ENCODE assay signal across 25 cellular contexts in genomic region chr11:4154503-4154902, GRCh38.
"Had no signal": no experiment of that assay in that cellular context is flagged by ENCODE, and none has a peak within 500 bp of the region (broad histone marks: within the 10 kb centered on the region; RNA-seq: fewer than 3 reads in every experiment).

No MANE protein-coding gene starts in this region.

- H3K27ac Mint-ChIP-seq: activated B cell treated with CpG ODN at 0.5 μM for 24 hours; activated CD4-positive, alpha-beta memory T cell treated with anti-CD3 and anti-CD28 coated beads for 36 hours; activated CD8-positive, alpha-beta memory T cell treated with anti-CD3 and anti-CD28 coated beads, Interleukin-2, amount 10 ng/mL, durations not matched to agents 7 days and 5 days; activated CD8-positive, alpha-beta T cell treated with anti-CD3 and anti-CD28 coated beads, Interleukin-2, amount 10 ng/mL, durations not matched to agents 7 days and 5 days; activated naive CD4-positive, alpha-beta T cell treated with anti-CD3 and anti-CD28 coated beads, Interleukin-2, amount 10 ng/mL, durations not matched to agents 7 days and 5 days; activated naive CD4-positive, alpha-beta T cell treated with anti-CD3 and anti-CD28 coated beads, Interleukin-2, amount 50 U/mL, for 72 hours; activated naive CD8-positive, alpha-beta T cell treated with anti-CD3 and anti-CD28 coated beads, Interleukin-2, amount 10 ng/mL, durations not matched to agents 7 days and 5 days; activated T-cell treated with anti-CD3 and anti-CD28 coated beads, Interleukin-2, amount 50 U/mL, for 72 hours; endodermal cell had no signal

- H3K27me3 Mint-ChIP-seq: activated B cell treated with CpG ODN at 0.5 μM for 24 hours; activated CD4-positive, alpha-beta memory T cell treated with anti-CD3 and anti-CD28 coated beads for 36 hours; activated naive CD4-positive, alpha-beta T cell treated with anti-CD3 and anti-CD28 coated beads, Interleukin-2, amount 10 ng/mL, durations not matched to agents 7 days and 5 days; activated naive CD8-positive, alpha-beta T cell treated with anti-CD3 and anti-CD28 coated beads, Interleukin-2, amount 10 ng/mL, durations not matched to agents 7 days and 5 days had no signal

- H3K27me3 ChIP-seq: body of pancreas, cardiac muscle cell, colonic mucosa had no signal

- DNase-seq: activated B cell treated with CpG ODN at 0.5 μM for 24 hours; activated CD4-positive, alpha-beta memory T cell treated with anti-CD3 and anti-CD28 coated beads for 36 hours; activated CD4-positive, alpha-beta T cell treated with anti-CD3 and anti-CD28 coated beads for 48 hours; activated CD8-positive, alpha-beta memory T cell treated with anti-CD3 and anti-CD28 coated beads, Interleukin-2, amount 10 ng/mL, durations not matched to agents 7 days and 5 days; activated CD8-positive, alpha-beta memory T cell treated with anti-CD3 and anti-CD28 coated beads, Interleukin-2, amount 50 U/mL, for 4 hours; activated CD8-positive, alpha-beta T cell treated with anti-CD3 and anti-CD28 coated beads, Interleukin-2, amount 10 ng/mL, durations not matched to agents 7 days and 5 days; activated gamma-delta T cell; activated naive CD4-positive, alpha-beta T cell; activated naive CD4-positive, alpha-beta T cell treated with anti-CD3 and anti-CD28 coated beads, Interleukin-2, amount 10 ng/mL, durations not matched to agents 7 days and 5 days; activated naive CD8-positive, alpha-beta T cell treated with anti-CD3 and anti-CD28 coated beads, Interleukin-2, amount 10 ng/mL, durations not matched to agents 7 days and 5 days; activated T-cell treated with anti-CD3 and anti-CD28 coated beads, Interleukin-2, amount 50 U/mL, for 1 hour; activated T-cell treated with anti-CD3 and anti-CD28 coated beads, Interleukin-2, amount 50 U/mL, for 72 hours; body of pancreas; central memory CD4-positive, alpha-beta T cell; cerebellar nuclear complex; colonic mucosa; effector memory CD4-positive, alpha-beta T cell; endodermal cell; foreskin fibroblast; head of caudate nucleus; T-helper 2 cell had no signal

- H3K36me3 ChIP-seq: cardiac muscle cell, colonic mucosa had no signal

- H3K36me3 Mint-ChIP-seq: activated CD4-positive, alpha-beta memory T cell treated with anti-CD3 and anti-CD28 coated beads for 36 hours; activated CD8-positive, alpha-beta memory T cell treated with anti-CD3 and anti-CD28 coated beads, Interleukin-2, amount 10 ng/mL, durations not matched to agents 7 days and 5 days; activated naive CD4-positive, alpha-beta T cell treated with anti-CD3 and anti-CD28 coated beads, Interleukin-2, amount 10 ng/mL, durations not matched to agents 7 days and 5 days; activated naive CD8-positive, alpha-beta T cell treated with anti-CD3 and anti-CD28 coated beads, Interleukin-2, amount 10 ng/mL, durations not matched to agents 7 days and 5 days had no signal

- H3K9me3 Mint-ChIP-seq: activated CD4-positive, alpha-beta memory T cell treated with anti-CD3 and anti-CD28 coated beads for 36 hours; activated naive CD4-positive, alpha-beta T cell treated with anti-CD3 and anti-CD28 coated beads, Interleukin-2, amount 10 ng/mL, durations not matched to agents 7 days and 5 days; activated naive CD4-positive, alpha-beta T cell treated with anti-CD3 and anti-CD28 coated beads, Interleukin-2, amount 50 U/mL, for 72 hours; activated naive CD8-positive, alpha-beta T cell treated with anti-CD3 and anti-CD28 coated beads, Interleukin-2, amount 10 ng/mL, durations not matched to agents 7 days and 5 days; endodermal cell had no signal

- FAIRE-seq: frontal cortex had no signal

- H3K27ac ChIP-seq: body of pancreas, cardiac muscle cell, colonic mucosa, VCaP had no signal

- H3K4me1 Mint-ChIP-seq: activated B cell treated with CpG ODN at 0.5 μM for 24 hours; activated CD8-positive, alpha-beta memory T cell treated with anti-CD3 and anti-CD28 coated beads, Interleukin-2, amount 10 ng/mL, durations not matched to agents 7 days and 5 days; activated naive CD4-positive, alpha-beta T cell treated with anti-CD3 and anti-CD28 coated beads, Interleukin-2, amount 10 ng/mL, durations not matched to agents 7 days and 5 days; activated naive CD8-positive, alpha-beta T cell treated with anti-CD3 and anti-CD28 coated beads, Interleukin-2, amount 10 ng/mL, durations not matched to agents 7 days and 5 days; endodermal cell had no signal

- H3K9me3 ChIP-seq: body of pancreas, colonic mucosa had no signal

- H3K4me3 ChIP-seq: body of pancreas, cardiac muscle cell, colonic mucosa had no signal

- H3K4me1 ChIP-seq: body of pancreas, colonic mucosa had no signal

- H3K4me3 Mint-ChIP-seq: activated B cell treated with CpG ODN at 0.5 μM for 24 hours; activated CD4-positive, alpha-beta memory T cell treated with anti-CD3 and anti-CD28 coated beads for 36 hours; activated CD8-positive, alpha-beta memory T cell treated with anti-CD3 and anti-CD28 coated beads, Interleukin-2, amount 10 ng/mL, durations not matched to agents 7 days and 5 days; activated CD8-positive, alpha-beta T cell treated with anti-CD3 and anti-CD28 coated beads, Interleukin-2, amount 10 ng/mL, durations not matched to agents 7 days and 5 days; activated naive CD4-positive, alpha-beta T cell treated with anti-CD3 and anti-CD28 coated beads, Interleukin-2, amount 10 ng/mL, durations not matched to agents 7 days and 5 days; activated naive CD8-positive, alpha-beta T cell treated with anti-CD3 and anti-CD28 coated beads, Interleukin-2, amount 10 ng/mL, durations not matched to agents 7 days and 5 days; activated T-cell treated with anti-CD3 and anti-CD28 coated beads, Interleukin-2, amount 50 U/mL, for 72 hours; endodermal cell had no signal
